In the genomic region with DNA sequence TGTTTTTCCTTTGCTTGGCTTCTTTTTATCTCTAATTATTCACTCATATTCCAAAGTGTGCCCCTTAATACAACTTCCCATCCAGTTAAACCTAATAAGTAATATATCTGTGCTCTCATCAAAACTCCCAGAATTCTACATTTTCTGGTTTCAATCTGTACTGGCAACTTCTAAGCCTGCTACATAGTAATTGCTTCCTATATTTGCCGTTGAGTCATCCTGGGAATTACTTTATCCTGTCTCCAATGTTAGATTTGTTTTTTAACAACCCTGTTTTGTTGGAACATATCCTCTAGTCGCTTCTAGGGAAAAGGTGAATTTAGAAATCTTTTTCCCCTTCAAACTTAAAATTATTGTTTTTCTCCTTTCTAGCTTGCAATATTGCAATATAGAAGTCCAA, we compare ENCODE assay signal across 15 cellular contexts.
"Had no signal": no experiment of that assay in that cellular context is flagged by ENCODE, and none has a peak within 500 bp of the region (broad histone marks: within the 10 kb centered on the region; RNA-seq: fewer than 3 reads in every experiment).

No MANE protein-coding gene starts in this region.

- H3K36me3 ChIP-seq: gastrocnemius medialis, left ventricle myocardium inferior, transverse colon, uterus had no signal

- H3K4me3 ChIP-seq: gastrocnemius medialis, left ventricle myocardium inferior, transverse colon, uterus had no signal

- H3K4me1 ChIP-seq: gastrocnemius medialis, transverse colon, uterus had no signal

- H3K9me3 ChIP-seq: gastrocnemius medialis, left ventricle myocardium inferior, transverse colon, uterus had no signal

- H3K27me3 ChIP-seq: gastrocnemius medialis, transverse colon, uterus had no signal

- H3K27ac ChIP-seq: epithelial cell of prostate, gastrocnemius medialis, left ventricle myocardium inferior, transverse colon, uterus had no signal

- ATAC-seq: activated naive CD4-positive, alpha-beta T cell treated with anti-CD3 and anti-CD28 coated beads, Interleukin-2, amount 50 U/mL, for 72 hours; effector memory CD8-positive, alpha-beta T cell; gastrocnemius medialis; stimulated activated naive CD8-positive, alpha-beta T cell treated with anti-CD3 and anti-CD28 coated beads, Interleukin-15, Interleukin-2, amounts not matched to agents 100 U/mL and 50 U/mL, for 24 hours had no signal

- DNase-seq: activated CD4-positive, alpha-beta T cell treated with anti-CD3 and anti-CD28 coated beads, Interleukin-2, amount 50 U/mL, for 4 hours; activated gamma-delta T cell treated with Interleukin-2 at 50 U/mL for 16 hours; amniotic stem cell; caudate nucleus; effector memory CD8-positive, alpha-beta T cell; gastrocnemius medialis; head of caudate nucleus; kidney glomerular epithelial cell; left ventricle myocardium inferior; occipital lobe; stimulated activated naive CD8-positive, alpha-beta T cell treated with anti-CD3 and anti-CD28 coated beads, Interleukin-15, Interleukin-2, amounts not matched to agents 100 U/mL and 50 U/mL, for 24 hours; transverse colon; uterus had no signal
